18 cellular contexts compared by ENCODE assay signal in genomic region chr22:48091060-48091650, GRCh38.
A peak's percentile ranks its signal among the peaks of the same experiment; 100 is the strongest.
DNase-seq lines count a peak whose midpoint lies in the region; ATAC-seq and TF ChIP-seq lines count a peak whose summit lies in the region.
"Had no signal": no experiment of that assay in that cellular context is flagged by ENCODE, and none has a peak within 500 bp of the region (broad histone marks: within the 10 kb centered on the region; RNA-seq: fewer than 3 reads in every experiment).

No MANE protein-coding gene starts in this region.

- intact Hi-C loops in cardiac septum (cut with DNase I) (no loop called here), right cardiac atrium (cut with DNase I) (no loop called here)

- no peaks in the 10 kb centered on the region for H3K9me3 ChIP-seq in right cardiac atrium (ENCODE audit: control insufficient read depth, low read length)
- no peaks in the 10 kb centered on the region for H3K9me3 ChIP-seq in Peyer's patch

- TF ChIP-seq POLR2A in Peyer's patch (IDR thresholded peaks at IDR 0.05) = no peak

- CTCF ChIA-PET in GM10248 (lab: Yijun Ruan, JAX) = no interaction called here

- H3K4me1 ChIP-seq in right cardiac atrium (ENCODE audit: control insufficient read depth, insufficient read depth, low read length) (no peaks in the 10 kb centered on the region), Peyer's patch (peaks cover 0 to 13% (median 5%) of the 10 kb centered on the region in 4 donors)

- POLR2A ChIA-PET in GM10248 (lab: Yijun Ruan, JAX) = no interaction called here

- no peak for ATAC-seq in right cardiac atrium
- no peak for ATAC-seq in GM18870 (IDR thresholded peaks at IDR 0.05; ENCODE audit: unreplicated experiment)

- H3K27me3 ChIP-seq in right cardiac atrium (ENCODE audit: control insufficient read depth, insufficient read depth) (no peaks in the 10 kb centered on the region), Peyer's patch (no peaks in the 10 kb centered on the region)

- WGBS in right cardiac atrium = 79% methylated on average over 11 of the region's 11 CpGs

- H3K27ac Mint-ChIP-seq in nephron = peak overlapping the region in 2 of 3 experiments; percentile 62 to 70

- no peak overlapping the region for H3K4me3 Mint-ChIP-seq in nephron

- no peak for TF ChIP-seq CTCF in Peyer's patch (IDR thresholded peaks at IDR 0.05)
- no peak for TF ChIP-seq CTCF in nephron (IDR thresholded peaks at IDR 0.05; ENCODE audit: unreplicated experiment in 3 of 3)
- no peak for TF ChIP-seq CTCF in GM10248 (IDR thresholded peaks at IDR 0.05; ENCODE audit: control extremely low read depth, extremely low read depth, low read depth, missing control alignments)

- H3K27ac ChIP-seq in right cardiac atrium (ENCODE audit: low read length) = no peak overlapping the region
- no peak overlapping the region for H3K27ac ChIP-seq in Peyer's patch
- H3K27ac ChIP-seq: SK-N-MC had no signal

- no peaks in the 10 kb centered on the region for H3K9me3 Mint-ChIP-seq in nephron

- H3K4me1 Mint-ChIP-seq in nephron = peaks cover 38% of the 10 kb centered on the region

- DNase-seq in cardiac septum (ENCODE audit: low spot score) (peak; percentile 24), right cardiac atrium (no peak), Peyer's patch (peak in 2 of 3 donors; percentile 22 to 43), KG1 (lab: John Stamatoyannopoulos, UW) (no peak), GM10248 (ENCODE audit: extremely low spot score) (no peak)
- no peak for DNase-seq in stimulated activated CD4-positive, alpha-beta T cell treated with anti-CD3 and anti-CD28 coated beads, Interleukin-1b, Interleukin-23, amount 100 ng/mL, for 48 hours
- DNase-seq: GOT3, KBM-7, NCI-H1048, NCI-H146, NCI-H2081 treated with DMSO at 0.1 percent for 48 hours, NCI-H2227 treated with DMSO at 0.1 percent for 48 hours, NCI-H524, Right ventricle myocardium superior had no signal

- no peak overlapping the region for H3K4me3 ChIP-seq in right cardiac atrium (ENCODE audit: low read length)
- no peak overlapping the region for H3K4me3 ChIP-seq in Peyer's patch
- H3K4me3 ChIP-seq: GM12878, SK-N-MC had no signal

- H3K36me3 ChIP-seq in Peyer's patch = no peaks in the 10 kb centered on the region

- peaks cover 28% of the 10 kb centered on the region for H3K27me3 Mint-ChIP-seq in nephron (ENCODE audit: low read depth)

- no peaks in the 10 kb centered on the region for H3K36me3 Mint-ChIP-seq in nephron (ENCODE audit: low read depth)

Comparison
In these comparisons a context has a peak if more than half of its experiments do, and no peak if none do; other contexts are left out.
1. DNase-seq: peak in cardiac septum (single experiment) and Peyer's patch (2 of 3); none in right cardiac atrium (0 of 3), stimulated activated CD4-positive, alpha-beta T cell treated with anti-CD3 and anti-CD28 coated beads, Interleukin-1b, Interleukin-23, amount 100 ng/mL, for 48 hours (single experiment), KG1 (single experiment) and GM10248 (single experiment).